1 cellular context compared by ENCODE assay signal in genomic region chr2:158995677-158996049, GRCh38.
A peak's percentile ranks its signal among the peaks of the same experiment; 100 is the strongest.
TF ChIP-seq lines count a peak whose summit lies in the region.

No MANE protein-coding gene starts in this region.

TF ChIP-seq in HepG2, 621 proteins besides CTCF, POLR2A, EP300 and RAD21:
- 0 out of 2 replicates have a peak, but pooled peaks have one; percentile 6 for TF ChIP-seq ZNF264 (CRISPR knock-in tag; IDR thresholded peaks at IDR 0.05)
- TF ChIP-seq, protein P1, sequence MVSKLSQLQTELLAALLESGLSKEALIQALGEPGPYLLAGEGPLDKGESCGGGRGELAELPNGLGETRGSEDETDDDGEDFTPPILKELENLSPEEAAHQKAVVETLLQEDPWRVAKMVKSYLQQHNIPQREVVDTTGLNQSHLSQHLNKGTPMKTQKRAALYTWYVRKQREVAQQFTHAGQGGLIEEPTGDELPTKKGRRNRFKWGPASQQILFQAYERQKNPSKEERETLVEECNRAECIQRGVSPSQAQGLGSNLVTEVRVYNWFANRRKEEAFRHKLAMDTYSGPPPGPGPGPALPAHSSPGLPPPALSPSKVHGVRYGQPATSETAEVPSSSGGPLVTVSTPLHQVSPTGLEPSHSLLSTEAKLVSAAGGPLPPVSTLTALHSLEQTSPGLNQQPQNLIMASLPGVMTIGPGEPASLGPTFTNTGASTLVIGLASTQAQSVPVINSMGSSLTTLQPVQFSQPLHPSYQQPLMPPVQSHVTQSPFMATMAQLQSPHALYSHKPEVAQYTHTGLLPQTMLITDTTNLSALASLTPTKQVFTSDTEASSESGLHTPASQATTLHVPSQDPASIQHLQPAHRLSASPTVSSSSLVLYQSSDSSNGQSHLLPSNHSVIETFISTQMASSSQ (IDR thresholded peaks at IDR 0.05; ENCODE audit: low read depth) = no peak
- TF ChIP-seq, protein P1 (CRISPR knock-in tag; IDR thresholded peaks at IDR 0.05; ENCODE audit: borderline replicate concordance) = no peak
